ENCODE assay signal across 15 cellular contexts in genomic region chr2:25726511-25726910, GRCh38. TPM values are rescaled to one million over a fixed set of nuclear protein-coding genes. Genes with fewer than 3 reads are reported as not detected.
A peak's percentile ranks its signal among the peaks of the same experiment; 100 is the strongest.
DNase-seq lines count a peak whose midpoint lies in the region; ATAC-seq and TF ChIP-seq lines count a peak whose summit lies in the region.
"Had no signal": no experiment of that assay in that cellular context is flagged by ENCODE, and none has a peak within 500 bp of the region (broad histone marks: within the 10 kb centered on the region; RNA-seq: fewer than 3 reads in every experiment).

No MANE protein-coding gene starts in this region.

- no peak for DNase-seq in activated CD4-positive, alpha-beta T cell treated with anti-CD3 and anti-CD28 coated beads for 36 hours
- no peak for DNase-seq in activated CD4-positive, alpha-beta T cell treated with anti-CD3 and anti-CD28 coated beads for 1 hour
- peak; percentile 48 for DNase-seq in GM13976 (ENCODE audit: low spot score)
- DNase-seq in NCI-H226 = no peak
- DNase-seq in pons (ENCODE audit: low spot score) = no peak
- DNase-seq: AML-193; CD4-positive, alpha-beta memory T cell; DMS153; DMS79; GDM1; GM23248 had no signal

- peaks cover 2% of the 10 kb centered on the region for H3K4me1 Mint-ChIP-seq in activated CD4-positive, alpha-beta T cell treated with anti-CD3 and anti-CD28 coated beads for 36 hours
- no peaks in the 10 kb centered on the region for H3K4me1 Mint-ChIP-seq in activated T-helper 17 cell treated with anti-CD3 and anti-CD28 coated beads, Interleukin-2, amount 50 U/mL, for 72 hours

- no peaks in the 10 kb centered on the region for H3K36me3 Mint-ChIP-seq in activated CD4-positive, alpha-beta T cell treated with anti-CD3 and anti-CD28 coated beads for 36 hours (ENCODE audit: low read depth)
- H3K36me3 Mint-ChIP-seq in activated T-helper 17 cell treated with anti-CD3 and anti-CD28 coated beads, Interleukin-2, amount 50 U/mL, for 72 hours (ENCODE audit: low read depth) = no peaks in the 10 kb centered on the region
- H3K36me3 Mint-ChIP-seq: CD4-positive, alpha-beta memory T cell had no signal

- H3K4me3 Mint-ChIP-seq in activated CD4-positive, alpha-beta T cell treated with anti-CD3 and anti-CD28 coated beads for 36 hours = no peak overlapping the region
- no peak overlapping the region for H3K4me3 Mint-ChIP-seq in activated T-helper 17 cell treated with anti-CD3 and anti-CD28 coated beads, Interleukin-2, amount 50 U/mL, for 72 hours
- H3K4me3 Mint-ChIP-seq: CD4-positive, alpha-beta memory T cell had no signal

- in situ Hi-C loops in GM13976 (cut with MboI; ENCODE audit: low sequenced_read_pairs, unreplicated experiment) = no loop called here

- no peak overlapping the region for H3K27ac Mint-ChIP-seq in activated CD4-positive, alpha-beta T cell treated with anti-CD3 and anti-CD28 coated beads for 36 hours
- no peak overlapping the region for H3K27ac Mint-ChIP-seq in activated T-helper 17 cell treated with anti-CD3 and anti-CD28 coated beads, Interleukin-2, amount 50 U/mL, for 72 hours
- H3K27ac Mint-ChIP-seq: CD4-positive, alpha-beta memory T cell had no signal

- CTCF ChIA-PET in activated CD4-positive, alpha-beta T cell treated with anti-CD3 and anti-CD28 coated beads for 36 hours (lab: Charles Lee) = interaction anchor here (1.0 kb wide), 1 partner anchor 10 kb away, joined by 3 read pairs; no protein-coding TSS in a partner anchor

- intact Hi-C loops in activated CD4-positive, alpha-beta T cell treated with anti-CD3 and anti-CD28 coated beads for 36 hours (cut with DNase I, micrococcal nuclease) = no loop called here

- TF ChIP-seq CTCF in GM13976 (IDR thresholded peaks at IDR 0.05; ENCODE audit: borderline replicate concordance, control extremely low read depth, extremely low read depth, insufficient read depth, missing control alignments) = no peak

- POLR2A ChIA-PET in activated CD4-positive, alpha-beta T cell treated with anti-CD3 and anti-CD28 coated beads for 36 hours (lab: Charles Lee) = no interaction called here

- peak; percentile 49 for ATAC-seq in activated CD4-positive, alpha-beta T cell treated with anti-CD3 and anti-CD28 coated beads for 36 hours
- ATAC-seq in activated T-helper 17 cell treated with anti-CD3 and anti-CD28 coated beads, Interleukin-2, amount 50 U/mL, for 72 hours (replicated peaks) = peak; percentile 61
- ATAC-seq in esophagus mucosa (peak; percentile 38), GM18907 (IDR thresholded peaks at IDR 0.05; ENCODE audit: unreplicated experiment) (no peak)
- ATAC-seq: A549 had no signal

- no peaks in the 10 kb centered on the region for H3K9me3 Mint-ChIP-seq in activated CD4-positive, alpha-beta T cell treated with anti-CD3 and anti-CD28 coated beads for 36 hours (ENCODE audit: low read depth)
- H3K9me3 Mint-ChIP-seq in activated T-helper 17 cell treated with anti-CD3 and anti-CD28 coated beads, Interleukin-2, amount 50 U/mL, for 72 hours = no peaks in the 10 kb centered on the region

- H3K27me3 Mint-ChIP-seq in activated CD4-positive, alpha-beta T cell treated with anti-CD3 and anti-CD28 coated beads for 36 hours = no peaks in the 10 kb centered on the region
- peaks cover 3% of the 10 kb centered on the region for H3K27me3 Mint-ChIP-seq in activated T-helper 17 cell treated with anti-CD3 and anti-CD28 coated beads, Interleukin-2, amount 50 U/mL, for 72 hours

RNA-seq across cellular contexts. Expression of gene DTNB, which starts 53.1 kb away (rescaled TPM):
- 10 to 100 TPM; 17.1 to 33.5 TPM for total RNA-seq in activated CD4-positive, alpha-beta T cell treated with anti-CD3 and anti-CD28 coated beads for 36 hours
- total RNA-seq in activated T-helper 17 cell treated with anti-CD3 and anti-CD28 coated beads, Interleukin-2, amount 50 U/mL, for 72 hours = 10 to 100 TPM; 10.0 to 11.8 TPM
- total RNA-seq in esophagus mucosa = 14.6 TPM
